ENCODE assay signal across 12 cellular contexts in genomic region chr1:21268281-21269239, GRCh38. TPM values are rescaled to one million over a fixed set of nuclear protein-coding genes. Genes with fewer than 3 reads are reported as not detected.
DNase-seq lines count a peak whose midpoint lies in the region; ATAC-seq, FAIRE-seq and TF ChIP-seq lines count a peak whose summit lies in the region.
"Had no signal": no experiment of that assay in that cellular context is flagged by ENCODE, and none has a peak within 500 bp of the region (broad histone marks: within the 10 kb centered on the region; RNA-seq: fewer than 3 reads in every experiment).

No MANE protein-coding gene starts in this region.

- no peak overlapping the region for H3K27ac Mint-ChIP-seq in natural killer cell

- no TSS peak for BruUV-seq in HCT116 (replicated peaks; lab: Mats Ljungman, UMichigan)

- peaks cover 10 to 35% of the 10 kb centered on the region in 2 experiments for H3K4me1 ChIP-seq in HCT116 (ENCODE audit: control insufficient read depth in 1 of 2, insufficient read depth in 2 of 2, low read length in 2 of 2)
- H3K4me1 ChIP-seq in smooth muscle cell (ENCODE audit: low read depth): no peaks in the 10 kb centered on the region
- H3K4me1 ChIP-seq in BE2C: no peaks in the 10 kb centered on the region

- H3K9ac ChIP-seq in HCT116 (ENCODE audit: low read length) (no peak overlapping the region), smooth muscle cell (ENCODE audit: low read depth) (no peak overlapping the region)

- H3K4me2 ChIP-seq in HCT116 (ENCODE audit: low read length): peak overlapping the region; percentile 42
- no peak overlapping the region for H3K4me2 ChIP-seq in smooth muscle cell

- ATAC-seq in HCT116: no peak
- peak; percentile 28 to 36 for ATAC-seq in left cardiac atrium
- ATAC-seq in natural killer cell: no peak
- ATAC-seq: activated CD4-positive, CD25-positive, alpha-beta regulatory T cell treated with anti-CD3 and anti-CD28 coated beads, Interleukin-2, amount 50 U/mL, for 24 hours had no signal

- no peak for FAIRE-seq in D721Med (lab: Jason Lieb, UNC)
- FAIRE-seq: colon, frontal cortex had no signal

- H3K79me2 ChIP-seq in HCT116 (ENCODE audit: insufficient read depth, low read length) (no peaks in the 10 kb centered on the region), smooth muscle cell (ENCODE audit: low read depth) (peaks cover 14% of the 10 kb centered on the region)

- no peak for TF ChIP-seq POLR2A in HCT116 (IDR thresholded peaks at IDR 0.05; ENCODE audit: borderline replicate concordance, extremely low read depth, insufficient read depth, insufficient read length)

- DNase-seq in HCT116 (ENCODE audit: low read depth, low spot score): no peak
- DNase-seq in NCI-H510A (lab: John Stamatoyannopoulos, UW): peak; percentile 85
- DNase-seq in left cardiac atrium: peak; percentile 62
- no peak for DNase-seq in smooth muscle cell (lab: John Stamatoyannopoulos, UW; ENCODE audit: unreplicated experiment)
- no peak for DNase-seq in BE2C
- no peak for DNase-seq in natural killer cell
- no peak for DNase-seq in HCEC 1CT
- DNase-seq in D721Med (ENCODE audit: insufficient read length, low spot score): no peak
- DNase-seq: DND-41 had no signal

- TF ChIP-seq RAD21 in HCT116 (IDR thresholded peaks at IDR 0.05; ENCODE audit: low read depth): no peak

- H2AFZ ChIP-seq in HCT116 (ENCODE audit: low read depth, low read length, poor library complexity, severe bottlenecking): no peak overlapping the region
- H2AFZ ChIP-seq in smooth muscle cell (ENCODE audit: low read depth): no peak overlapping the region

- H3K9me3 ChIP-seq in HCT116 (ENCODE audit: control insufficient read depth in 1 of 2, insufficient read depth in 1 of 2, low read depth in 1 of 2, low read length in 2 of 2) (no peaks in the 10 kb centered on the region), smooth muscle cell (replicated peaks; ENCODE audit: low read depth) (no peaks in the 10 kb centered on the region), BE2C (no peaks in the 10 kb centered on the region)

- H3K4me1 Mint-ChIP-seq in natural killer cell: peaks cover 4 to 12% of the 10 kb centered on the region in 2 donors

- H3K4me3 ChIP-seq in HCT116 (replicated peaks in 1 of 2; ENCODE audit: low read depth in 1 of 2, low read length in 2 of 2) (no peak overlapping the region), smooth muscle cell (no peak overlapping the region), BE2C (ENCODE audit: low read depth, low read length) (no peak overlapping the region)

- H3K27ac ChIP-seq in HCT116 (ENCODE audit: low read depth, low read length): no peak overlapping the region
- H3K27ac ChIP-seq in smooth muscle cell (ENCODE audit: low read depth): peak overlapping the region; percentile 18

- no peaks in the 10 kb centered on the region for H3K27me3 Mint-ChIP-seq in natural killer cell (ENCODE audit: low read depth in 2 of 2)

- no peaks in the 10 kb centered on the region for H3K36me3 Mint-ChIP-seq in natural killer cell

- WGBS in smooth muscle cell (ENCODE audit: low lambda C conversion rate): 95% methylated on average over 17 of the region's 17 CpGs

- no peaks in the 10 kb centered on the region for H3K9me3 Mint-ChIP-seq in natural killer cell

- RAD21 ChIA-PET in HCT116 (lab: Charles Lee; ENCODE audit: low non-redundant PET in 1 of 2, low total read pairs in 2 of 2, uncharacterized antibody in 2 of 2, unreplicated experiment in 2 of 2): no interaction called here

- no peaks in the 10 kb centered on the region for H3K9me2 ChIP-seq in HCT116 (ENCODE audit: insufficient read depth)

- POLR2A ChIA-PET in HCT116 (lab: Charles Lee): no interaction called here

- CTCF ChIA-PET in HCT116 (lab: Charles Lee): interaction anchor here (1.1 to 2.3 kb wide), 3 partner anchors 23 to 100 kb away, joined by 3 to 21 read pairs (median 4); no protein-coding TSS in a partner anchor

- intact Hi-C loops in HCT116 (cut with micrococcal nuclease): no loop called here
- intact Hi-C loops in left cardiac atrium (cut with DNase I): no loop called here
- intact Hi-C loops in natural killer cell (cut with micrococcal nuclease): no loop called here

- peaks cover 4 to 11% of the 10 kb centered on the region in 2 experiments; a peak in 1 of 4 replicates for H3K36me3 ChIP-seq in HCT116 (ENCODE audit: control insufficient read depth in 1 of 2, insufficient read depth in 2 of 2, low read length in 2 of 2)
- no peaks in the 10 kb centered on the region for H3K36me3 ChIP-seq in smooth muscle cell (ENCODE audit: low read depth)
- peaks cover 23% of the 10 kb centered on the region for H3K36me3 ChIP-seq in BE2C

- no peaks in the 10 kb centered on the region for H3K27me3 ChIP-seq in HCT116 (ENCODE audit: insufficient read depth, low read length)
- no peaks in the 10 kb centered on the region for H3K27me3 ChIP-seq in smooth muscle cell (ENCODE audit: low read depth)
- H3K27me3 ChIP-seq in BE2C: no peaks in the 10 kb centered on the region

- no peak for TF ChIP-seq CTCF in HCT116 (IDR thresholded peaks at IDR 0.05 in 2 of 3, conservative IDR thresholded peaks at IDR 0.05 in 1 of 3; ENCODE audit: borderline replicate concordance in 1 of 3, insufficient read depth in 1 of 3, low read depth in 2 of 3, low read length in 2 of 3)
- no peak for TF ChIP-seq CTCF in smooth muscle cell (IDR thresholded peaks at IDR 0.05; ENCODE audit: borderline replicate concordance, insufficient read depth, poor library complexity, severe bottlenecking)
- TF ChIP-seq CTCF in BE2C (IDR thresholded peaks at IDR 0.05; ENCODE audit: low read depth, low read length): no peak
- TF ChIP-seq CTCF in natural killer cell (IDR thresholded peaks at IDR 0.05): no peak
- no peak for TF ChIP-seq CTCF in D721Med (IDR thresholded peaks at IDR 0.05; ENCODE audit: insufficient read depth, missing control alignments)

- peaks cover 5% of the 10 kb centered on the region; the same call in 1 of the 2 replicates for H4K20me1 ChIP-seq in HCT116 (ENCODE audit: insufficient read depth)
- H4K20me1 ChIP-seq in smooth muscle cell (ENCODE audit: low read depth): peaks cover 3% of the 10 kb centered on the region

- H3F3A ChIP-seq in smooth muscle cell (ENCODE audit: low read depth): peaks cover 36% of the 10 kb centered on the region

- no peak overlapping the region for H3K4me3 Mint-ChIP-seq in natural killer cell

TF ChIP-seq in HCT116, 20 proteins besides CTCF, POLR2A, EP300 and RAD21 (continues in another document):
- TF ChIP-seq SRF (IDR thresholded peaks at IDR 0.05; ENCODE audit: low read depth) (no peak), TCF7L2 (IDR thresholded peaks at IDR 0.05; ENCODE audit: borderline replicate concordance, extremely low read depth, insufficient read depth, insufficient read length) (no peak), ELF1 (IDR thresholded peaks at IDR 0.05; ENCODE audit: borderline replicate concordance, low read depth) (no peak), EGR1 (IDR thresholded peaks at IDR 0.05; ENCODE audit: low read depth) (no peak), CEBPB (IDR thresholded peaks at IDR 0.05; ENCODE audit: low read depth) (no peak), EZH2phosphoT487 (IDR thresholded peaks at IDR 0.05; ENCODE audit: borderline replicate concordance) (no peak), REST (IDR thresholded peaks at IDR 0.05; ENCODE audit: low read depth) (no peak), CBX3 (IDR thresholded peaks at IDR 0.05; ENCODE audit: low read depth) (no peak), ZFX (IDR thresholded peaks at IDR 0.05) (no peak), ATF3 (IDR thresholded peaks at IDR 0.05) (no peak), FOSL1 (IDR thresholded peaks at IDR 0.05; ENCODE audit: low read depth) (no peak), JUND (IDR thresholded peaks at IDR 0.05) (no peak), POLR2AphosphoS5 (IDR thresholded peaks at IDR 0.05; ENCODE audit: low read depth, low read length) (no peak), SP1 (IDR thresholded peaks at IDR 0.05; ENCODE audit: low read depth) (no peak)

RNA-seq across cellular contexts. Expression of gene ECE1, which starts 21.7 kb away (rescaled TPM):
- 66.8 TPM for total RNA-seq in HCT116 (2021; ENCODE audit: unreplicated experiment)
- polyA plus RNA-seq in HCT116 (2012): 64.9 and 72.0 TPM in 2 replicates
- 100 to 1,000 TPM in 1 of 2 donors, 10 to 100 TPM in 1; 66.2 to 138 TPM for total RNA-seq in left cardiac atrium
- 63.8 and 129 TPM in 2 replicates for total RNA-seq in smooth muscle cell
- 101 and 108 TPM in 2 replicates for polyA plus RNA-seq in smooth muscle cell
- polyA plus RNA-seq in BE2C (2012; ENCODE audit: insufficient read depth, insufficient read length, low read depth): 52.5 TPM
- total RNA-seq in natural killer cell: 10 to 100 TPM; 47.2 to 70.1 (median 50.7) TPM

Comparison
In these comparisons a context has a peak if more than half of its experiments do, and no peak if none do; other contexts are left out.
1. ATAC-seq: peak in left cardiac atrium (2 of 2); none in HCT116 (single experiment) and natural killer cell (0 of 3).
2. DNase-seq: peak in NCI-H510A (single experiment) and left cardiac atrium (single experiment); none in HCT116 (single experiment), smooth muscle cell (single experiment), BE2C (single experiment), natural killer cell (single experiment), HCEC 1CT (single experiment) and D721Med (single experiment).